Comparison of ENCODE assay signal across 1 cellular context in genomic region chr7:5541087-5541992, GRCh38.
TF ChIP-seq lines count a peak whose summit lies in the region.

No MANE protein-coding gene starts in this region.

TF ChIP-seq in K562, 482 proteins besides CTCF, POLR2A, EP300 and RAD21 (continued from another document):
- TF ChIP-seq RBM14 (IDR thresholded peaks at IDR 0.05; ENCODE audit: borderline replicate concordance, insufficient read depth, low read depth, low read length) (0 out of 2 replicates have a peak, but pooled peaks have one; percentile 6), CEBPG (CRISPR knock-in tag; IDR thresholded peaks at IDR 0.05) (no peak), CEBPG (tag; conservative IDR thresholded peaks at IDR 0.05 in 1 of 2, IDR thresholded peaks at IDR 0.05 in 1 of 2) (no peak), RCOR1 (IDR thresholded peaks at IDR 0.05; ENCODE audit: borderline replicate concordance in 1 of 2, low read depth in 2 of 2, low read length in 2 of 2) (peak in 1 of 2 experiments; percentile 62; a peak in 2 of 4 replicates), TFAP4 (CRISPR knock-in tag; IDR thresholded peaks at IDR 0.05; ENCODE audit: borderline replicate concordance) (no peak), CEBPZ (IDR thresholded peaks at IDR 0.05; ENCODE audit: borderline replicate concordance, low read depth, low read length) (no peak), SMARCE1 (IDR thresholded peaks at IDR 0.05) (no peak), SMARCA5 (IDR thresholded peaks at IDR 0.05) (peak; percentile 89), ESRRB (CRISPR knock-in tag; IDR thresholded peaks at IDR 0.05; ENCODE audit: borderline replicate concordance) (no peak), STAT5A (IDR thresholded peaks at IDR 0.05; ENCODE audit: borderline replicate concordance, low read length) (no peak), CBX1 (IDR thresholded peaks at IDR 0.05; ENCODE audit: low read depth) (peak; percentile 54; the same call in 1 of the 2 replicates), CBX8 (IDR thresholded peaks at IDR 0.05; ENCODE audit: borderline replicate concordance, extremely low read depth, low read depth, low read length, poor library complexity, severe bottlenecking) (no peak), PHB2 (IDR thresholded peaks at IDR 0.05; ENCODE audit: low read depth) (no peak), NR3C1 (CRISPR knock-in tag; IDR thresholded peaks at IDR 0.05) (no peak), PATZ1 (CRISPR knock-in tag; IDR thresholded peaks at IDR 0.05; ENCODE audit: borderline replicate concordance) (no peak)
